ENCODE assay signal across 8 cellular contexts in the genomic region with DNA sequence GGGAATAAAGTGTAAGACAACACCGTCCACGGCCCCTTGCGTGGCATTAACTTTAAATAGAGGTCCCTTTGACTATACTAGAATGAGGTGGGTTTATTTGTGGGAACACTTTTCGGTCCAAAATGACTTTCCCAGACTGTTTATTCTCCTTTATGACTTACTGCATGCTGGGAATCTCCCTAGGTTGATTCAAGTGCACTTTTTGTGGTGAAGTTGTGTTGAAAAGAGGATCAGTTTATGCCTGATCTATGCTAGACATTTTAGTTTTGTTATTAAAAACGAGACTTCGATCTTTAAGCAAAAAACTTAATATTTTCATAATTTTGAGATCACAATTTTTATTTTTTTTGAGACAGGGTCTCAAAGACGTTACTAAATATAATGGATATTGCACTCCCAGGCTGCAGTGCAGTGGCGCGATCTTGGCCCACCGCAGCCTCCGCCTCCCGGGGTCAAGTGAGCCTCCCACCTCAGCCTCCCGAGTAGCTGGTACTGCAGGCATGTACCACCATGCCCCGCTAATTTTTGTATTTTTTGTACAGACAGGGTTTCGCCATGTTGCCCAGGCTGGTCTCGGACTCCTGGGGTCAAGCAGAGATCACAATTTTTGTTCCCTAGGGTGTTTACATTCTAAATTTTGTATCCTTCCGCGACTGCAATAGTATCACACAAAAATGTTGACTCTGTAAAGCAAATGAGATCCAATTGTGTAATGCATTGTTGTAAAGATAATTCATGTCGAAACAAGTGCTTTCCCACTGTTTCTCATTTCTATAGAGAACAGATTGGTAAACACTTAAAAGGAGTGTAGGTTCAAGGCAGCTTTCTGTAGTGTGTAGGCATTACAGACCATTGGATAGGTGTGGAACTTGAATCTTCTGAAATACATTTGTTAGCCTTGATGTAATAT.
DNase-seq lines count a peak whose midpoint lies in the region; ATAC-seq and TF ChIP-seq lines count a peak whose summit lies in the region.

No MANE protein-coding gene starts in this region.

- peaks cover 33 to 49% of the 10 kb centered on the region in 2 donors for H3K4me1 Mint-ChIP-seq in effector memory CD8-positive, alpha-beta T cell (ENCODE audit: low read depth in 2 of 2)

- ATAC-seq in effector memory CD8-positive, alpha-beta T cell (replicated peaks) = no peak
- ATAC-seq in HG02623 (IDR thresholded peaks at IDR 0.05; ENCODE audit: unreplicated experiment) = no peak

- peak overlapping the region; percentile 92 to 95 for H3K4me3 Mint-ChIP-seq in effector memory CD8-positive, alpha-beta T cell

- TF ChIP-seq CTCF in neutrophil (IDR thresholded peaks at IDR 0.05) = no peak

- peak overlapping the region; percentile 100 for H3K27ac ChIP-seq in neutrophil

- no peaks in the 10 kb centered on the region for H3K9me3 Mint-ChIP-seq in effector memory CD8-positive, alpha-beta T cell

- H3K36me3 Mint-ChIP-seq in effector memory CD8-positive, alpha-beta T cell (ENCODE audit: insufficient read depth) = peaks cover 65% of the 10 kb centered on the region

- H3K27me3 ChIP-seq in neutrophil = no peaks in the 10 kb centered on the region

- DNase-seq in ELR (ENCODE audit: low read depth) (peak; percentile 5), NCI-H748 treated with DMSO at 0.1 percent for 48 hours (lab: John Stamatoyannopoulos, UW) (peak; percentile 1), AG08395 (ENCODE audit: low spot score) (no peak), SHP77 treated with DMSO at 0.1 percent for 48 hours (lab: John Stamatoyannopoulos, UW) (no peak), D341Med (ENCODE audit: low spot score) (no peak)
- no peak for DNase-seq in effector memory CD8-positive, alpha-beta T cell

- H3K27me3 Mint-ChIP-seq in effector memory CD8-positive, alpha-beta T cell = no peaks in the 10 kb centered on the region

- H3K27ac Mint-ChIP-seq in effector memory CD8-positive, alpha-beta T cell = peak overlapping the region; percentile 98 to 99

- H3K36me3 ChIP-seq in neutrophil = peaks cover 19% of the 10 kb centered on the region

- no peaks in the 10 kb centered on the region for H3K9me3 ChIP-seq in neutrophil

- peaks cover 71% of the 10 kb centered on the region in 2 experiments for H3K4me1 ChIP-seq in neutrophil (ENCODE audit: control insufficient read depth in 1 of 2, insufficient read depth in 1 of 2, low read depth in 1 of 2, low read length in 1 of 2)

- peak overlapping the region; percentile 78 to 79 for H3K4me3 ChIP-seq in neutrophil (ENCODE audit: low read depth in 1 of 2, low read length in 1 of 2)

Comparison
In these comparisons a context has a peak if more than half of its experiments do, and no peak if none do; other contexts are left out.
1. DNase-seq: peak in ELR (single experiment) and NCI-H748 treated with DMSO at 0.1 percent for 48 hours (single experiment); none in effector memory CD8-positive, alpha-beta T cell (0 of 3), AG08395 (single experiment), SHP77 treated with DMSO at 0.1 percent for 48 hours (single experiment) and D341Med (single experiment).